Comparison of ENCODE assay signal across 9 cellular contexts in genomic region chr11:114166897-114167323, GRCh38.
A peak's percentile ranks its signal among the peaks of the same experiment; 100 is the strongest.
DNase-seq lines count a peak whose midpoint lies in the region; ATAC-seq and TF ChIP-seq lines count a peak whose summit lies in the region.
"Had no signal": no experiment of that assay in that cellular context is flagged by ENCODE, and none has a peak within 500 bp of the region (broad histone marks: within the 10 kb centered on the region; RNA-seq: fewer than 3 reads in every experiment).

No MANE protein-coding gene starts in this region.

- H3K9ac ChIP-seq in trophoblast cell (ENCODE audit: low read length), result no peak overlapping the region

- no peak overlapping the region for H2AK5ac ChIP-seq in trophoblast cell (ENCODE audit: low read length)

- in situ Hi-C loops in G401 (cut with HindIII; ENCODE audit: low sequenced_read_pairs), result no loop called here

- no peaks in the 10 kb centered on the region for H3K9me3 ChIP-seq in trophoblast cell (ENCODE audit: insufficient read depth, low read depth, low read length)

- no peak overlapping the region for H2BK12ac ChIP-seq in trophoblast cell (ENCODE audit: low read length)

- H3K79me2 ChIP-seq in trophoblast cell (ENCODE audit: control insufficient read depth, insufficient read depth, low read length, poor library complexity), result peaks cover 2% of the 10 kb centered on the region

- no peak overlapping the region for H4K12ac ChIP-seq in trophoblast cell (ENCODE audit: low read depth, low read length)

- H3K4ac ChIP-seq in trophoblast cell (ENCODE audit: low read depth, low read length), result no peak overlapping the region

- POLR2A ChIA-PET in activated B cell treated with CpG ODN at 0.5 μM for 24 hours (lab: Charles Lee), result interaction anchor here (0.6 kb wide), 1 partner anchor 36 kb away, joined by 3 read pairs; no protein-coding TSS in a partner anchor

- H3K36me3 Mint-ChIP-seq in activated B cell treated with CpG ODN at 0.5 μM for 24 hours (ENCODE audit: low read depth), result no peaks in the 10 kb centered on the region

- no peak overlapping the region for H3K4me3 ChIP-seq in retinal pigment epithelial cell (ENCODE audit: low read length)
- no peak overlapping the region for H3K4me3 ChIP-seq in trophoblast cell (ENCODE audit: low read depth, low read length)

- no peak for TF ChIP-seq CTCF in activated B cell treated with CpG ODN at 0.5 μM for 24 hours (IDR thresholded peaks at IDR 0.05)
- no peak for TF ChIP-seq CTCF in foreskin keratinocyte (conservative IDR thresholded peaks at IDR 0.05)
- no peak for TF ChIP-seq CTCF in retinal pigment epithelial cell (conservative IDR thresholded peaks at IDR 0.05; ENCODE audit: low read depth, low read length)

- H3K27ac ChIP-seq in foreskin keratinocyte, result peak overlapping the region; percentile 14
- H3K27ac ChIP-seq in trophoblast cell (ENCODE audit: low read depth, low read length), result no peak overlapping the region

- intact Hi-C loops in activated B cell treated with CpG ODN at 0.5 μM for 24 hours (cut with micrococcal nuclease), result loop anchor here (10.0 kb wide), 1 partner anchor 238 kb away; the partner anchor contains the start of genes C11orf71 and RBM7

- H3K27ac Mint-ChIP-seq in activated B cell treated with CpG ODN at 0.5 μM for 24 hours, result peak overlapping the region; percentile 71

- H3K4me3 Mint-ChIP-seq in activated B cell treated with CpG ODN at 0.5 μM for 24 hours, result peak overlapping the region; percentile 65

- DNase-seq in G401 (ENCODE audit: low spot score) (peak; percentile 97), NCI-H146 treated with DMSO at 0.1 percent for 48 hours (lab: John Stamatoyannopoulos, UW; ENCODE audit: unreplicated experiment) (peak; percentile 82), activated B cell treated with CpG ODN at 0.5 μM for 24 hours (no peak), foreskin keratinocyte (peak; percentile 54 to 75), retinal pigment epithelial cell (ENCODE audit: low read depth) (peak; percentile 56), trophoblast cell (no peak)
- no peak for DNase-seq in activated effector memory CD4-positive, alpha-beta T cell treated with anti-CD3 and anti-CD28 coated beads, Interleukin-2, amount 50 U/mL, for 16 hours

- no peak overlapping the region for H3K4me2 ChIP-seq in trophoblast cell (ENCODE audit: low read length)

- ATAC-seq in activated B cell treated with CpG ODN at 0.5 μM for 24 hours (ENCODE audit: low read depth) (peak; percentile 27), foreskin keratinocyte (peak; percentile 24), GM19397 (IDR thresholded peaks at IDR 0.05; ENCODE audit: unreplicated experiment) (no peak)
- ATAC-seq: Panc1 had no signal

- H3K4me1 Mint-ChIP-seq in activated B cell treated with CpG ODN at 0.5 μM for 24 hours, result peaks cover 88% of the 10 kb centered on the region

- no peak overlapping the region for H2BK120ac ChIP-seq in trophoblast cell (ENCODE audit: insufficient read depth, low read length, poor library complexity)

- no peak overlapping the region for H3K18ac ChIP-seq in trophoblast cell (ENCODE audit: low read length)

- H3K27me3 ChIP-seq in foreskin keratinocyte (peaks cover 50% of the 10 kb centered on the region), trophoblast cell (ENCODE audit: insufficient read depth, low read length) (no peaks in the 10 kb centered on the region)

- H3K27me3 Mint-ChIP-seq in activated B cell treated with CpG ODN at 0.5 μM for 24 hours, result no peaks in the 10 kb centered on the region

- no peak overlapping the region for H4K91ac ChIP-seq in trophoblast cell (ENCODE audit: low read depth, low read length)

- no peak overlapping the region for H3K23ac ChIP-seq in trophoblast cell (ENCODE audit: low read length)

- no peak overlapping the region for H2AFZ ChIP-seq in trophoblast cell (ENCODE audit: insufficient read depth, low read length, poor library complexity)

- H3K9me3 Mint-ChIP-seq in activated B cell treated with CpG ODN at 0.5 μM for 24 hours, result no peaks in the 10 kb centered on the region

- no peaks in the 10 kb centered on the region for H3K36me3 ChIP-seq in trophoblast cell (ENCODE audit: control insufficient read depth in 1 of 2, insufficient read depth in 2 of 2, low read length in 2 of 2)

- H3K14ac ChIP-seq in trophoblast cell (ENCODE audit: low read length), result no peak overlapping the region

- no peak overlapping the region for H4K8ac ChIP-seq in trophoblast cell (ENCODE audit: low read depth, low read length)

- no peak overlapping the region for H2BK5ac ChIP-seq in trophoblast cell (ENCODE audit: low read depth, low read length, poor library complexity)

- CTCF ChIA-PET in activated B cell treated with CpG ODN at 0.5 μM for 24 hours (lab: Charles Lee), result interaction anchor here (1.9 to 3.9 kb wide), 2 partner anchors 14 to 94 kb away, joined by 5 to 11 read pairs; no protein-coding TSS in a partner anchor

- H3K79me1 ChIP-seq in trophoblast cell (ENCODE audit: low read length), result peaks cover 8% of the 10 kb centered on the region

- WGBS in trophoblast cell (ENCODE audit: extremely low coverage, insufficient coverage, insufficient read length), result no CpG with 5 or more reads among the region's 3 CpGs

- H3K4me1 ChIP-seq in foreskin keratinocyte (peaks cover 32% of the 10 kb centered on the region), trophoblast cell (ENCODE audit: control insufficient read depth in 1 of 2, insufficient read depth in 2 of 2, low read length in 2 of 2) (peaks cover 11% of the 10 kb centered on the region in 2 experiments)

Comparison
In these comparisons a context has a peak if more than half of its experiments do, and no peak if none do; other contexts are left out.
1. DNase-seq: peak in G401 (single experiment), NCI-H146 treated with DMSO at 0.1 percent for 48 hours (single experiment), foreskin keratinocyte (2 of 2) and retinal pigment epithelial cell (single experiment); none in activated B cell treated with CpG ODN at 0.5 μM for 24 hours (single experiment), trophoblast cell (0 of 2) and activated effector memory CD4-positive, alpha-beta T cell treated with anti-CD3 and anti-CD28 coated beads, Interleukin-2, amount 50 U/mL, for 16 hours (single experiment).